ENCODE assay signal across 11 cellular contexts in the genomic region with DNA sequence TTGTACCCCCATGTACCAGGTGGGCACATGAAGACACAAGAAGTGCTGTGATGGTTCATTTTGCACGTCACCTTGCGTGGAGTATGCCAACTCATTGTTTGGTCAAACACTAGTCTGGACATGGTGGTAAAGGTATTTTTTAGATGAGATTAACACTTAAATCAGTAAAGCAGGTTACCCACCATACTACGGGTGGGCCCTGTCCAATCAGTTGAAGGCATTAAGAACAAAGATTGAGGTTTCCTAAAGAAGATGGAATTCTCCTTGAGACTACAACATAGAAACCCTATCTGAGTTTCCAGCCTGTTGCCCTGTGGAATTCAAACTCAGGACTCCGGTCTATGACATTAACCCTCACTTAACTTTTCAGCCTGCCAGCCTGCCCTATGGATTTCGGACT.
"Had no signal": no experiment of that assay in that cellular context is flagged by ENCODE, and none has a peak within 500 bp of the region (broad histone marks: within the 10 kb centered on the region; RNA-seq: fewer than 3 reads in every experiment).

No MANE protein-coding gene starts in this region.

- ATAC-seq: GM23338, HCT116 had no signal

- H3K4me1 ChIP-seq: HAP-1 had no signal

- FAIRE-seq: H1, H54 had no signal

- H3K4me2 ChIP-seq: GM23338 had no signal

- H3K9me3 Mint-ChIP-seq: GM23338, H9, HFFc6 had no signal

- DNase-seq: GOT3, H7, H9, HCEC 1CT, HFFc6 had no signal

- H3K4me3 Mint-ChIP-seq: GM23338, H9, HFFc6 had no signal

- H2AFZ ChIP-seq: GM23248, GM23338 had no signal

- H3K27ac Mint-ChIP-seq: GM23338, H9, HFFc6 had no signal

- H3K36me3 ChIP-seq: HAP-1 had no signal

- H3K9me3 ChIP-seq: HAP-1 had no signal

- H3K27ac ChIP-seq: GM23248 had no signal

- H3K4me3 ChIP-seq: GM23248, GM23338, HAP-1 had no signal

- H3K9ac ChIP-seq: GM23248 had no signal
